11 cellular contexts compared by ENCODE assay signal in the genomic region with DNA sequence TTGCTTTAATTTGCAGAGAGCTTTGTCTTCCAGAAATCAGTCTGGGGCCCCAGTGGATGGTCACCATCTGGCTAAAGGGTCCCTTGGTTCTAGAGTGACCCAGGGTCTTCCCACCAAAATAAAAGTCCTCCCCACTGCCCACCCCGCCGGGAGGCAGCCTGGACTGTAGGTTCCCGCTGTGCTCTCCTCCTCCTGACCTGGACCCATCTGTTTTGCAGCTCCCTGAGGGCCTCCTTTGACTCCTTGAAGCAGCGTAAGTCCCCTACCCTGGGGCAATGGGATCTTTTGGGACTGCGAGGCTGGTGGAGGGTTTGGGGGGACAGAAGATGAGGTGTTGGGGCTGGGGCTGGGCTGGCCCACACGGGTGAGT. TPM values are rescaled to one million over a fixed set of nuclear protein-coding genes. Genes with fewer than 3 reads are reported as not detected.
A peak's percentile ranks its signal among the peaks of the same experiment; 100 is the strongest.
DNase-seq lines count a peak whose midpoint lies in the region; ATAC-seq and TF ChIP-seq lines count a peak whose summit lies in the region.
"Had no signal": no experiment of that assay in that cellular context is flagged by ENCODE, and none has a peak within 500 bp of the region (broad histone marks: within the 10 kb centered on the region; RNA-seq: fewer than 3 reads in every experiment).

No MANE protein-coding gene starts in this region.

- H3K27ac ChIP-seq in left ventricle myocardium inferior (replicated peaks) (no peak overlapping the region), VCaP (peak overlapping the region; percentile 5; the same call in 1 of the 2 replicates), suprapubic skin (no peak overlapping the region)
- H3K27ac ChIP-seq in effector memory CD4-positive, alpha-beta T cell (ENCODE audit: insufficient read depth, low read length, poor library complexity, severe bottlenecking), result peak overlapping the region; percentile 38
- H3K27ac ChIP-seq: SJCRH30 had no signal

- H3K9me3 ChIP-seq in left ventricle myocardium inferior (replicated peaks) (no peaks in the 10 kb centered on the region), suprapubic skin (no peaks in the 10 kb centered on the region)
- H3K9me3 ChIP-seq in effector memory CD4-positive, alpha-beta T cell (ENCODE audit: control insufficient read depth, low read length), result no peaks in the 10 kb centered on the region
- H3K9me3 ChIP-seq: SJCRH30 had no signal

- H3K36me3 ChIP-seq in left ventricle myocardium inferior (no peaks in the 10 kb centered on the region), suprapubic skin (no peaks in the 10 kb centered on the region)
- H3K36me3 ChIP-seq in effector memory CD4-positive, alpha-beta T cell (ENCODE audit: control insufficient read depth, insufficient read depth, low read length), result peaks cover 53% of the 10 kb centered on the region
- H3K36me3 ChIP-seq: SJCRH30 had no signal

- intact Hi-C loops in left ventricle myocardium superior (cut with micrococcal nuclease) (no loop called here), left ventricle myocardium inferior (cut with micrococcal nuclease) (no loop called here)

- TF ChIP-seq CTCF in left ventricle myocardium inferior (IDR thresholded peaks at IDR 0.05; ENCODE audit: borderline replicate concordance) (no peak), VCaP (conservative IDR thresholded peaks at IDR 0.05) (no peak), suprapubic skin (IDR thresholded peaks at IDR 0.05) (no peak)

- ATAC-seq in left ventricle myocardium superior (no peak), HG03039 (IDR thresholded peaks at IDR 0.05; ENCODE audit: unreplicated experiment) (no peak), GM21619 (IDR thresholded peaks at IDR 0.05; ENCODE audit: unreplicated experiment) (no peak)

- H3K4me3 ChIP-seq in left ventricle myocardium inferior (no peak overlapping the region), suprapubic skin (no peak overlapping the region)
- H3K4me3 ChIP-seq in effector memory CD4-positive, alpha-beta T cell (ENCODE audit: insufficient read depth, low read depth, low read length, poor library complexity, severe bottlenecking), result no peak overlapping the region
- H3K4me3 ChIP-seq: SJCRH30 had no signal

- DNase-seq in left ventricle myocardium superior (peak; percentile 4), left ventricle myocardium inferior (no peak), suprapubic skin (ENCODE audit: low spot score in 2 of 2) (peak; percentile 43 to 63), RKO (ENCODE audit: low spot score) (no peak)
- no peak for DNase-seq in effector memory CD4-positive, alpha-beta T cell
- DNase-seq: Karpas-422, SJCRH30 had no signal

- TF ChIP-seq POLR2A in suprapubic skin (IDR thresholded peaks at IDR 0.05), result no peak

- H3K4me1 ChIP-seq in left ventricle myocardium inferior, result peaks cover 41% of the 10 kb centered on the region
- H3K4me1 ChIP-seq in effector memory CD4-positive, alpha-beta T cell (ENCODE audit: control insufficient read depth, insufficient read depth, low read length, poor library complexity, severe bottlenecking), result peaks cover 34% of the 10 kb centered on the region
- peaks cover 5% of the 10 kb centered on the region for H3K4me1 ChIP-seq in suprapubic skin

- H3K27me3 ChIP-seq in left ventricle myocardium inferior (ENCODE audit: low read depth) (peaks cover 23% of the 10 kb centered on the region), suprapubic skin (no peaks in the 10 kb centered on the region)
- no peaks in the 10 kb centered on the region for H3K27me3 ChIP-seq in effector memory CD4-positive, alpha-beta T cell (replicated peaks; ENCODE audit: control insufficient read depth, insufficient read depth, low read length, poor library complexity, severe bottlenecking)
- H3K27me3 ChIP-seq: SJCRH30 had no signal

- TF ChIP-seq EP300 in suprapubic skin (IDR thresholded peaks at IDR 0.05), result no peak

- WGBS in suprapubic skin, result 93% methylated on average over 4 of the region's 6 CpGs

RNA-seq across cellular contexts. Expression of gene PSTPIP1, which starts 30.1 kb away (rescaled TPM):
- total RNA-seq in left ventricle myocardium superior (2.4 TPM), left ventricle myocardium inferior (3.5 TPM), suprapubic skin (1 to 10 TPM; 1.9 to 5.9 (median 2.6) TPM)
- total RNA-seq: fibroblast of villous mesenchyme had no signal

RNA-seq across cellular contexts. Expression of gene TSPAN3, which starts 45.9 kb away (rescaled TPM):
- total RNA-seq in left ventricle myocardium superior, result 97.1 TPM
- total RNA-seq in left ventricle myocardium inferior, result 98.6 TPM
- total RNA-seq in suprapubic skin, result 100 to 1,000 TPM in 2 of 4 donors, 10 to 100 TPM in 2; 34.0 to 115 (median 93.0) TPM

Comparison
In these comparisons a context has a peak if more than half of its experiments do, and no peak if none do; other contexts are left out.
1. DNase-seq: peak in left ventricle myocardium superior (single experiment) and suprapubic skin (2 of 2); none in left ventricle myocardium inferior (single experiment), effector memory CD4-positive, alpha-beta T cell (0 of 3) and RKO (single experiment).
2. H3K27ac ChIP-seq: peak in VCaP (single experiment) and effector memory CD4-positive, alpha-beta T cell (single experiment); none in left ventricle myocardium inferior (single experiment) and suprapubic skin (single experiment).